17 cellular contexts compared by ENCODE assay signal in genomic region chrX:28124416-28124815, GRCh38.
DNase-seq lines count a peak whose midpoint lies in the region.
"Had no signal": no experiment of that assay in that cellular context is flagged by ENCODE, and none has a peak within 500 bp of the region (broad histone marks: within the 10 kb centered on the region; RNA-seq: fewer than 3 reads in every experiment).

No MANE protein-coding gene starts in this region.

- DNase-seq in NCI-H510A (lab: John Stamatoyannopoulos, UW), result peak; percentile 20
- DNase-seq in brain pericyte (ENCODE audit: low read depth, low spot score), result peak; percentile 36
- peak; percentile 62 for DNase-seq in kidney glomerular epithelial cell (lab: John Stamatoyannopoulos, UW)
- no peak for DNase-seq in COR-L47 (lab: John Stamatoyannopoulos, UW)
- DNase-seq in NCI-H1694 treated with DMSO at 0.1 percent for 48 hours (lab: John Stamatoyannopoulos, UW), result no peak
- DNase-seq in NCI-H2171 (lab: John Stamatoyannopoulos, UW), result no peak
- no peak for DNase-seq in activated gamma-delta T cell treated with Interleukin-2 at 50 U/mL for 16 hours
- DNase-seq: CD4-positive, CD25-positive, alpha-beta regulatory T cell; DMS 273 treated with DMSO at 0.1 percent for 48 hours; H7; KG1; NCI-H1092 treated with DMSO at 0.1 percent for 48 hours; NCI-H146; NCI-H2081; NCI-H2171 treated with DMSO at 0.1 percent for 48 hours; NCI-H526 treated with DMSO at 0.1 percent for 48 hours; T-cell had no signal

Comparison
In these comparisons a context has a peak if more than half of its experiments do, and no peak if none do; other contexts are left out.
1. DNase-seq: peak in NCI-H510A (single experiment), brain pericyte (single experiment) and kidney glomerular epithelial cell (single experiment); none in COR-L47 (single experiment), NCI-H1694 treated with DMSO at 0.1 percent for 48 hours (single experiment), NCI-H2171 (single experiment) and activated gamma-delta T cell treated with Interleukin-2 at 50 U/mL for 16 hours (single experiment).